In the genomic region with DNA sequence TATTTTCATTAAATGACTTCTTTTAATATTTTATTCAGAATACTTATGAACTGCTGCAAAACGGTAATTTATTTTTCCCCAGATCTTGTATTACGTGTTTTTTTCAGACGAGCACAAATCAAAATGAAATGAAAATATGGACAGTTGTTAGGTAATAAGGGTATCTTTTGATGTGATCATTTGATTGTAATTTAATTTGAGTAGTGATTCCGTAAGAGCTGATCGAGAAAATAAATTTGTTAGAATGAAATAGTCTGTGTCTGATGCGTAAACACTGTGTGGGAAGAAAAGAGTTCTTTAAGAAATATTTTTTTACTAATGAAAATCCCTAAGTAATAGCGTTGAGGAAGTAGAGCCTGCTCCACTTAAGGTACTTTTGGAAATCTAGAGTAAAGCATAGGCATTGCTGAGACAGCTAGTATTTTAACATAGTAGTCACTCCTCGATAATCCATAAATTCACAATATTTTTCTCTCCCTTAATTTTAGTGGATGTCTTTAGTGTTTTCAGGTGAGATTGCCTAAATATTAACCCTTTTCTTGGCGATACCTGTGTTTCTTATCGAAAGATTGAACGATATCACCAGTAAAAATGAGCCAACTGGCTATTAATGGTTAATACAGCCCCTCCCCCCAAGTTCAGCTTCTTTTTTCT, we compare ENCODE assay signal across 3 cellular contexts.
TF ChIP-seq lines count a peak whose summit lies in the region.

No MANE protein-coding gene starts in this region.

TF ChIP-seq in HEK293, 187 proteins besides CTCF, POLR2A, EP300 and RAD21:
- TF ChIP-seq KLF16 (tag by site-specific recombination; IDR thresholded peaks at IDR 0.05): no peak
- TF ChIP-seq ZNF16 (tag by site-specific recombination; IDR thresholded peaks at IDR 0.05; ENCODE audit: low read depth): no peak
- TF ChIP-seq ZFP3 (tag by site-specific recombination; IDR thresholded peaks at IDR 0.05; ENCODE audit: low read depth): no peak
- TF ChIP-seq ZNF223 (tag by site-specific recombination; IDR thresholded peaks at IDR 0.05): no peak
- TF ChIP-seq ZNF311 (tag by site-specific recombination; IDR thresholded peaks at IDR 0.05; ENCODE audit: borderline replicate concordance): no peak
- no peak for TF ChIP-seq EGR2 (tag by site-specific recombination; IDR thresholded peaks at IDR 0.05; ENCODE audit: low read depth)
- no peak for TF ChIP-seq ZNF488 (tag by site-specific recombination; IDR thresholded peaks at IDR 0.05)
TF ChIP-seq in HEK293: peak in this region for 0.

TF ChIP-seq in H1, 55 proteins besides CTCF, POLR2A, EP300 and RAD21:
- TF ChIP-seq CBX8 (IDR thresholded peaks at IDR 0.05; ENCODE audit: borderline replicate concordance, low read depth, low read length) (peak; percentile 99; the same call in 1 of the 2 replicates), RBBP5 (IDR thresholded peaks at IDR 0.05; ENCODE audit: borderline replicate concordance, low read depth, low read length) (no peak), SP1 (IDR thresholded peaks at IDR 0.05; ENCODE audit: low read depth, low read length) (0 out of 2 replicates have a peak, but pooled peaks have one; percentile 30), TCF12 (IDR thresholded peaks at IDR 0.05; ENCODE audit: low read depth, low read length) (0 out of 2 replicates have a peak, but pooled peaks have one; percentile 8)

TF ChIP-seq in neural cell, 6 proteins besides CTCF, POLR2A, EP300 and RAD21:
- TF ChIP-seq REST (IDR thresholded peaks at IDR 0.05; ENCODE audit: borderline replicate concordance) (peak; percentile 67), MXI1 (conservative IDR thresholded peaks at IDR 0.05; ENCODE audit: poor library complexity, severe bottlenecking) (no peak)
